Comparison of ENCODE assay signal across 32 cellular contexts in the genomic region with DNA sequence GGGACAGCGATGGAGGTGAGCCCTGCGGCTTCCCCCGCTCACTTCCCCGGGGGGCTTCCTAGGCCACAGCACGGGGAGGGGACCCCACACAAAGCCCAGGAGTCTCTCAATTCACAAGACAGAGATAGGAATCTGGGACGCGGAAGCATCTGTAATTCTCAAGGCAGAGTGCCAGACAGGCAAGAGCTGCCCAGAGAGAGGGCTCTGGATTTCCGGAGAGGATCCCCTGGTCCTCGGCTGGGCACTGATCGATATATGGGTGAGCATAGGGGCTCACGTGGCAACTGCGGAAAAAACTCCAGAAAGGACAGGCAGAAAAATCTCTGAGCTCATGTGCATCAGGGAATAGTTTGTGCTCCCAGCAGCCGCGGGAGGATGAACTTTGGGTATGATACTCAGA.
"Had no signal": no experiment of that assay in that cellular context is flagged by ENCODE, and none has a peak within 500 bp of the region (broad histone marks: within the 10 kb centered on the region; RNA-seq: fewer than 3 reads in every experiment).

No MANE protein-coding gene starts in this region.

- H3K36me3 Mint-ChIP-seq: brain had no signal

- H3K27me3 Mint-ChIP-seq: activated B cell treated with CpG ODN at 0.5 μM for 24 hours; activated CD8-positive, alpha-beta T cell treated with anti-CD3 and anti-CD28 coated beads for 36 hours; activated naive CD8-positive, alpha-beta T cell treated with anti-CD3 and anti-CD28 coated beads, Interleukin-2, amount 10 ng/mL, durations not matched to agents 7 days and 5 days; brain; T-cell had no signal

- H3K27ac ChIP-seq: ascending aorta, breast epithelium, cardiac muscle cell, colonic mucosa, epithelial cell of prostate, foreskin keratinocyte, gastrocnemius medialis, WERI-Rb-1 had no signal

- H3K27me3 ChIP-seq: ascending aorta, breast epithelium, cardiac muscle cell, colonic mucosa, foreskin keratinocyte, gastrocnemius medialis had no signal

- H3K9me3 ChIP-seq: ascending aorta, breast epithelium, colonic mucosa, gastrocnemius medialis had no signal

- H3K9me3 Mint-ChIP-seq: activated B cell treated with CpG ODN at 0.5 μM for 24 hours; activated CD8-positive, alpha-beta T cell treated with anti-CD3 and anti-CD28 coated beads for 36 hours had no signal

- H3K27ac Mint-ChIP-seq: activated B cell treated with CpG ODN at 0.5 μM for 24 hours; activated CD8-positive, alpha-beta T cell treated with anti-CD3 and anti-CD28 coated beads for 36 hours; activated naive CD4-positive, alpha-beta T cell treated with anti-CD3 and anti-CD28 coated beads, Interleukin-2, amount 10 ng/mL, durations not matched to agents 7 days and 5 days; activated naive CD4-positive, alpha-beta T cell treated with anti-CD3 and anti-CD28 coated beads, Interleukin-2, amount 50 U/mL, for 72 hours; activated naive CD8-positive, alpha-beta T cell treated with anti-CD3 and anti-CD28 coated beads, Interleukin-2, amount 10 ng/mL, durations not matched to agents 7 days and 5 days; activated T-helper 2 cell treated with anti-CD3 and anti-CD28 coated beads, Interferon-gamma antibody, Interleukin-2, Interleukin-4, amounts not matched to agents 10 μg/mL and 5 μg/mL and 100 μg/mL, durations not matched to agents 14 hours and 24 hours and 36 hours; brain; T-cell; T-helper 1 cell treated with Interleukin-12 subunit alpha and Interleukin-12 subunit beta and Interleukin-4 antibody, amounts not matched to agents 30 μg/mL and 1 μg/mL, for 36 hours; T-helper 2 cell treated with Interferon-gamma antibody and Interleukin-4, amounts not matched to agents 5 μg/mL and 100 μg/mL, for 36 hours had no signal

- ATAC-seq: activated CD4-positive, CD25-positive, alpha-beta regulatory T cell treated with anti-CD3 and anti-CD28 coated beads, Interleukin-2, amount 50 U/mL, for 24 hours; activated CD8-positive, alpha-beta T cell treated with anti-CD3 and anti-CD28 coated beads for 36 hours; activated naive CD4-positive, alpha-beta T cell treated with anti-CD3 and anti-CD28 coated beads, Interleukin-2, amount 50 U/mL, for 72 hours; activated T-cell treated with anti-CD3 and anti-CD28 coated beads, Interleukin-2, amount 50 U/mL, for 4 hours; foreskin keratinocyte; gastrocnemius medialis; T-cell had no signal

- H3K4me1 ChIP-seq: ascending aorta, breast epithelium, colonic mucosa, foreskin keratinocyte, gastrocnemius medialis had no signal

- H3K4me3 ChIP-seq: ascending aorta, breast epithelium, cardiac muscle cell, colonic mucosa, gastrocnemius medialis had no signal

- H3K4me3 Mint-ChIP-seq: activated B cell treated with CpG ODN at 0.5 μM for 24 hours; activated CD8-positive, alpha-beta T cell treated with anti-CD3 and anti-CD28 coated beads for 36 hours; activated naive CD4-positive, alpha-beta T cell treated with anti-CD3 and anti-CD28 coated beads, Interleukin-2, amount 10 ng/mL, durations not matched to agents 7 days and 5 days; activated naive CD8-positive, alpha-beta T cell treated with anti-CD3 and anti-CD28 coated beads, Interleukin-2, amount 10 ng/mL, durations not matched to agents 7 days and 5 days; activated T-cell treated with anti-CD3 and anti-CD28 coated beads, Interleukin-2, amount 50 U/mL, for 4 hours; brain; T-cell; T-helper 1 cell treated with Interleukin-12 subunit alpha and Interleukin-12 subunit beta and Interleukin-4 antibody, amounts not matched to agents 30 μg/mL and 1 μg/mL, for 36 hours; T-helper 2 cell treated with Interferon-gamma antibody and Interleukin-4, amounts not matched to agents 5 μg/mL and 100 μg/mL, for 36 hours had no signal

- H3K36me3 ChIP-seq: ascending aorta, breast epithelium, cardiac muscle cell, colonic mucosa, gastrocnemius medialis, WERI-Rb-1 had no signal

- DNase-seq: activated B cell treated with CpG ODN at 0.5 μM for 24 hours; activated CD4-positive, alpha-beta T cell treated with anti-CD3 and anti-CD28 coated beads for 48 hours; activated CD4-positive, alpha-beta T cell treated with anti-CD3 and anti-CD28 coated beads, Interleukin-2, amount 50 U/mL, for 1 hour; activated CD4-positive, alpha-beta T cell treated with anti-CD3 and anti-CD28 coated beads, Interleukin-2, amount 50 U/mL, for 48 hours; activated CD8-positive, alpha-beta memory T cell treated with anti-CD3 and anti-CD28 coated beads for 24 hours; activated CD8-positive, alpha-beta T cell treated with anti-CD3 and anti-CD28 coated beads for 36 hours; activated gamma-delta T cell; activated naive CD4-positive, alpha-beta T cell; activated naive CD4-positive, alpha-beta T cell treated with anti-CD3 and anti-CD28 coated beads, Interleukin-2, amount 10 ng/mL, durations not matched to agents 7 days and 5 days; activated naive CD8-positive, alpha-beta T cell treated with anti-CD3 and anti-CD28 coated beads, Interleukin-2, amount 10 ng/mL, durations not matched to agents 7 days and 5 days; activated T-cell treated with anti-CD3 and anti-CD28 coated beads, Interleukin-2, amount 50 U/mL, for 4 hours; central memory CD4-positive, alpha-beta T cell; cerebellar nuclear complex; colonic mucosa; effector CD8-positive, alpha-beta T cell; foreskin keratinocyte; gastrocnemius medialis; glutamatergic neuron; SW 1271; T-cell; T1000; WERI-Rb-1 had no signal
